28 cellular contexts compared by ENCODE assay signal in the genomic region with DNA sequence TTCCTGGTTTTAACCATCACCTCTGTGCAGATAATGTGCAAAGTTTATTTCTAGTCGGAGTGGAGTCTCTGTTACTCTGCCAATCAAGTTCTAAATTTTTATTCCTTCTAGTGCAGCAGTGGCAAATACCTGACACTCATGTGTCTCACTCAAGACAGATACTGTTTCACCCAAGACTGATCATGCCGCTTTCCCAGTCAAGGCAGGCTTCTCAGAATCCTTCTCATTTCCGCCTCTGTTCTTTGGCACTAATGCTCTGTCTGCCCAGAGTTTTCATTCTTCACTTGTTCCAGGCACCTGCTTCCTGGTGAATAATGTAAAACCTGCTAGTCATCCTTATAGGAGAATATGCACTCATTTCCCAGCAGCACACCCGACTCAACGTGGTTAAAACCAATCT. TPM values are rescaled to one million over a fixed set of nuclear protein-coding genes. Genes with fewer than 3 reads are reported as not detected.
"Had no signal": no experiment of that assay in that cellular context is flagged by ENCODE, and none has a peak within 500 bp of the region (broad histone marks: within the 10 kb centered on the region; RNA-seq: fewer than 3 reads in every experiment).

No MANE protein-coding gene starts in this region.

- H3K27ac Mint-ChIP-seq: naive thymus-derived CD4-positive, alpha-beta T cell; nephron; stimulated activated memory B cell treated with anti-CD40 and anti-IgM and Interleukin-4, amounts not matched to agents 10 μg/mL and 1 μg/mL and 100 μg/mL, for 72 hours had no signal

- H3K36me3 ChIP-seq: left lung, right atrium auricular region, spleen, upper lobe of left lung, vagina had no signal

- H3K4me3 ChIP-seq: left lung, lung, mucosa of descending colon, right atrium auricular region, right lobe of liver, spleen, tibial nerve, upper lobe of left lung, vagina had no signal

- ATAC-seq: left colon; left lung; mucosa of descending colon; naive thymus-derived CD4-positive, alpha-beta T cell; right lobe of liver; stimulated activated memory B cell treated with anti-CD40 and anti-IgM and Interleukin-4, amounts not matched to agents 10 μg/mL and 1 μg/mL and 100 μg/mL, for 72 hours; stimulated activated naive CD8-positive, alpha-beta T cell treated with anti-CD3 and anti-CD28 coated beads, Interleukin-15, amount 100 ng/mL, for 72 hours had no signal

- H3K9me3 Mint-ChIP-seq: nephron; stimulated activated memory B cell treated with anti-CD40 and anti-IgM and Interleukin-4, amounts not matched to agents 10 μg/mL and 1 μg/mL and 100 μg/mL, for 72 hours; stimulated activated naive CD8-positive, alpha-beta T cell treated with anti-CD3 and anti-CD28 coated beads, Interleukin-15, amount 100 ng/mL, for 72 hours had no signal

- H3K9me3 ChIP-seq: left lung, mucosa of descending colon, right atrium auricular region, right lobe of liver, spleen, tibial nerve, upper lobe of left lung, vagina had no signal

- H3K27me3 ChIP-seq: left lung, right atrium auricular region, right lobe of liver, tibial nerve, upper lobe of left lung, vagina had no signal

- FAIRE-seq: kidney, small intestine had no signal

- H3K4me1 ChIP-seq: parathyroid adenoma, vagina had no signal

- H3K4me1 Mint-ChIP-seq: stimulated activated naive CD8-positive, alpha-beta T cell treated with anti-CD3 and anti-CD28 coated beads, Interleukin-15, amount 100 ng/mL, for 72 hours had no signal

- H3K4me3 Mint-ChIP-seq: naive thymus-derived CD4-positive, alpha-beta T cell; nephron; neural crest cell; stimulated activated memory B cell treated with anti-CD40 and anti-IgM and Interleukin-4, amounts not matched to agents 10 μg/mL and 1 μg/mL and 100 μg/mL, for 72 hours; stimulated activated naive CD8-positive, alpha-beta T cell treated with anti-CD3 and anti-CD28 coated beads, Interleukin-15, amount 100 ng/mL, for 72 hours had no signal

- H3K36me3 Mint-ChIP-seq: naive thymus-derived CD4-positive, alpha-beta T cell; stimulated activated memory B cell treated with anti-CD40 and anti-IgM and Interleukin-4, amounts not matched to agents 10 μg/mL and 1 μg/mL and 100 μg/mL, for 72 hours had no signal

- H3K27me3 Mint-ChIP-seq: stimulated activated naive CD8-positive, alpha-beta T cell treated with anti-CD3 and anti-CD28 coated beads, Interleukin-15, amount 100 ng/mL, for 72 hours had no signal

- DNase-seq: head of caudate nucleus; hippocampal formation; kidney; left colon; left lung; midbrain; mucosa of descending colon; naive thymus-derived CD4-positive, alpha-beta T cell; nucleus accumbens; right lobe of liver; small intestine; spleen; stimulated activated CD4-positive, alpha-beta T cell treated with anti-CD3 and anti-CD28 coated beads, Interleukin-1b, Interleukin-23, amount 100 ng/mL, for 48 hours; stimulated activated CD4-positive, alpha-beta T cell treated with anti-CD3 and anti-CD28 coated beads, Interleukin-2, amount 100 ng/mL, for 48 hours; stimulated activated CD4-positive, alpha-beta T cell treated with anti-CD3 and anti-CD28 coated beads, Interleukin-4, amount 100 ng/mL, for 4 hours; stimulated activated CD8-positive, alpha-beta memory T cell treated with anti-CD3 and anti-CD28 coated beads, Interleukin-4, amount 100 ng/mL, for 48 hours; stimulated activated naive CD4-positive, alpha-beta T cell treated with Interleukin-2 at 50 U/mL for 16 hours; stimulated activated naive CD8-positive, alpha-beta T cell treated with anti-CD3 and anti-CD28 coated beads, Interleukin-15, amount 100 ng/mL, for 72 hours; substantia nigra; upper lobe of left lung had no signal

- H3K27ac ChIP-seq: left lung, parathyroid adenoma, right atrium auricular region, right lobe of liver, spleen, upper lobe of left lung, vagina had no signal

RNA-seq across cellular contexts. Expression of a gene that starts 24.7 kb away (rescaled TPM):
- polyA plus RNA-seq: naive thymus-derived CD4-positive, alpha-beta T cell had no signal
